1 cellular context compared by ENCODE assay signal in the genomic region with DNA sequence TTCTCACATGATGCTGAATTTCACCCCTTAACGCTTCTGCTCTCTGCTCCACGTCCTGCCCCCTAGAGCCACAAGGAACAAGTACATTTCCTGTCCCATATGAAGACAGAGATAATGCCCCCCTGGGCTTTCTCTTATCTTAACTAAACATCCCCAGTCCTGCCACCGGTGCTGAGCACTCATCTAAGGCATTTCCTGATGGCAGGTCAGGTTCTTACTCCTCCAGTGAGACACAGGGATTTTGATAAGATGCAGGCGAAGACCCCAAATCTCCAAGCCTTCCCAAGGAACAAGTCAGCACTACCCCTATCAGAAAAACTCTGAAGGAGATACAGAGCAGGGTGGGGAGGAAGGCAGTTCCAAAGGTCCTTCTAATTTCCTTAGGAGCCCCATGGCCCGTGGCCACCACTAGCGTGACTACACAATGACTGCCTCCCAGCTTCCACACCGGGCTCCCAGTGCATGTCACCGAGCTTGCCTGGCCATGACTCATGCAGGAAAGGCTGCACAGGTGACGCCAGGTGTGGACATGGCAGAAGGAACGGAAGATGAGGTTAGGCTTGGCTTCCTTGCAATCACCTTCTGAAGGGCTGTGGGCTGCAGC.
TF ChIP-seq lines count a peak whose summit lies in the region.

No MANE protein-coding gene starts in this region.

TF ChIP-seq in K562, 482 proteins besides CTCF, POLR2A, EP300 and RAD21 (continued from another document and continues in another):
- TF ChIP-seq, protein P1, sequence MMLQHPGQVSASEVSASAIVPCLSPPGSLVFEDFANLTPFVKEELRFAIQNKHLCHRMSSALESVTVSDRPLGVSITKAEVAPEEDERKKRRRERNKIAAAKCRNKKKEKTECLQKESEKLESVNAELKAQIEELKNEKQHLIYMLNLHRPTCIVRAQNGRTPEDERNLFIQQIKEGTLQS (IDR thresholded peaks at IDR 0.05), result peak; percentile 66
- TF ChIP-seq, protein P1 (CRISPR knock-in tag; conservative IDR thresholded peaks at IDR 0.05), result no peak
- TF ChIP-seq ZNF551 (CRISPR knock-in tag; IDR thresholded peaks at IDR 0.05) (no peak), SAFB (IDR thresholded peaks at IDR 0.05; ENCODE audit: borderline replicate concordance, low read depth, low read length) (no peak), PHB (CRISPR knock-in tag; IDR thresholded peaks at IDR 0.05) (no peak), RFX7 (CRISPR knock-in tag; IDR thresholded peaks at IDR 0.05) (no peak), BMI1 (IDR thresholded peaks at IDR 0.05; ENCODE audit: low read length) (no peak), BRD9 (IDR thresholded peaks at IDR 0.05; ENCODE audit: low read depth, partially characterized antibody) (peak; percentile 76), ARHGAP35 (IDR thresholded peaks at IDR 0.05; ENCODE audit: partially characterized antibody) (no peak), NR3C1 (CRISPR knock-in tag; IDR thresholded peaks at IDR 0.05) (no peak), MBD2 (IDR thresholded peaks at IDR 0.05; ENCODE audit: borderline replicate concordance, low read depth) (no peak), PHF8 (IDR thresholded peaks at IDR 0.05; ENCODE audit: borderline replicate concordance, low read length) (no peak), PML (IDR thresholded peaks at IDR 0.05; ENCODE audit: low read length) (peak; percentile 74), CXXC5 (CRISPR knock-in tag; IDR thresholded peaks at IDR 0.05) (peak; percentile 59), NFIC (IDR thresholded peaks at IDR 0.05) (peak; percentile 85), ZNF311 (CRISPR knock-in tag; IDR thresholded peaks at IDR 0.05) (no peak), NR2F6 (CRISPR knock-in tag; IDR thresholded peaks at IDR 0.05) (no peak), RBM15 (IDR thresholded peaks at IDR 0.05; ENCODE audit: insufficient read depth, low read length) (no peak), MED1 (CRISPR knock-in tag; IDR thresholded peaks at IDR 0.05; ENCODE audit: borderline replicate concordance) (no peak), OTX1 (CRISPR knock-in tag; IDR thresholded peaks at IDR 0.05) (no peak), FOXK2 (conservative IDR thresholded peaks at IDR 0.05 in 1 of 2, IDR thresholded peaks at IDR 0.05 in 1 of 2; ENCODE audit: low read depth in 2 of 2) (no peak; a peak in 1 of 4 replicates), SREBF1 (IDR thresholded peaks at IDR 0.05; ENCODE audit: borderline replicate concordance, low read depth, low read length) (no peak), ZNF316 (IDR thresholded peaks at IDR 0.05) (no peak), TOE1 (IDR thresholded peaks at IDR 0.05; ENCODE audit: borderline replicate concordance) (peak; percentile 45; the same call in 1 of the 2 replicates), TOE1 (CRISPR knock-in tag; IDR thresholded peaks at IDR 0.05; ENCODE audit: borderline replicate concordance, low read depth) (no peak), RAD51 (IDR thresholded peaks at IDR 0.05; ENCODE audit: borderline replicate concordance, low read depth) (no peak), RB1 (IDR thresholded peaks at IDR 0.05; ENCODE audit: low read depth) (no peak), EWSR1 (IDR thresholded peaks at IDR 0.05; ENCODE audit: borderline replicate concordance, low read depth, partially characterized antibody) (no peak), MYC (IDR thresholded peaks at IDR 0.05; ENCODE audit: low read depth, low read length) (no peak; the same call in 1 of the 2 replicates), MYC (CRISPR knock-in tag; IDR thresholded peaks at IDR 0.05; ENCODE audit: borderline replicate concordance, low read depth) (no peak), GATAD2A (IDR thresholded peaks at IDR 0.05) (0 out of 2 replicates have a peak, but pooled peaks have one; percentile 80), KDM4B (IDR thresholded peaks at IDR 0.05; ENCODE audit: borderline replicate concordance in 2 of 2, low read depth in 1 of 2) (no peak), ATF7 (IDR thresholded peaks at IDR 0.05) (peak; percentile 43), XRCC4 (IDR thresholded peaks at IDR 0.05; ENCODE audit: extremely low read depth, insufficient read depth, insufficient read length) (no peak), ZFPM2 (CRISPR knock-in tag; IDR thresholded peaks at IDR 0.05) (no peak), MCM3 (IDR thresholded peaks at IDR 0.05) (no peak), ETV6 (IDR thresholded peaks at IDR 0.05; ENCODE audit: borderline replicate concordance in 1 of 2, low read depth in 2 of 2, low read length in 1 of 2) (peak in 1 of 2 experiments; percentile 42; a peak in 1 of 4 replicates), ETV6 (CRISPR knock-in tag; IDR thresholded peaks at IDR 0.05; ENCODE audit: borderline replicate concordance) (no peak), MECOM (CRISPR knock-in tag; IDR thresholded peaks at IDR 0.05) (peak; percentile 97), ZNF764 (CRISPR knock-in tag; IDR thresholded peaks at IDR 0.05; ENCODE audit: low read depth) (no peak), ZNF79 (CRISPR knock-in tag; IDR thresholded peaks at IDR 0.05; ENCODE audit: low read depth) (no peak), PHF20 (IDR thresholded peaks at IDR 0.05; ENCODE audit: partially characterized antibody) (no peak), TEAD4 (IDR thresholded peaks at IDR 0.05; ENCODE audit: low read length) (peak; percentile 94), TEAD4 (CRISPR knock-in tag; IDR thresholded peaks at IDR 0.05; ENCODE audit: borderline replicate concordance) (no peak), THRAP3 (IDR thresholded peaks at IDR 0.05; ENCODE audit: borderline replicate concordance) (no peak), HMG20A (CRISPR knock-in tag; conservative IDR thresholded peaks at IDR 0.05) (no peak), STAT5A (IDR thresholded peaks at IDR 0.05; ENCODE audit: borderline replicate concordance, low read length) (peak; percentile 68; the same call in 1 of the 2 replicates), NRF1 (conservative IDR thresholded peaks at IDR 0.05 in 1 of 2, IDR thresholded peaks at IDR 0.05 in 1 of 2) (0 out of 4 replicates have a peak, but pooled peaks of 1 of the 2 experiments have one; percentile 12), CBX1 (IDR thresholded peaks at IDR 0.05; ENCODE audit: low read depth) (no peak), SIN3B (IDR thresholded peaks at IDR 0.05; ENCODE audit: low read depth) (no peak), ZNF444 (CRISPR knock-in tag; IDR thresholded peaks at IDR 0.05) (no peak)
- TF ChIP-seq, protein P2, sequence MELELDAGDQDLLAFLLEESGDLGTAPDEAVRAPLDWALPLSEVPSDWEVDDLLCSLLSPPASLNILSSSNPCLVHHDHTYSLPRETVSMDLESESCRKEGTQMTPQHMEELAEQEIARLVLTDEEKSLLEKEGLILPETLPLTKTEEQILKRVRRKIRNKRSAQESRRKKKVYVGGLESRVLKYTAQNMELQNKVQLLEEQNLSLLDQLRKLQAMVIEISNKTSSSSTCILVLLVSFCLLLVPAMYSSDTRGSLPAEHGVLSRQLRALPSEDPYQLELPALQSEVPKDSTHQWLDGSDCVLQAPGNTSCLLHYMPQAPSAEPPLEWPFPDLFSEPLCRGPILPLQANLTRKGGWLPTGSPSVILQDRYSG (tag; conservative IDR thresholded peaks at IDR 0.05; ENCODE audit: low read depth), result 0 out of 2 replicates have a peak, but pooled peaks have one; percentile 40
- TF ChIP-seq, protein P3, sequence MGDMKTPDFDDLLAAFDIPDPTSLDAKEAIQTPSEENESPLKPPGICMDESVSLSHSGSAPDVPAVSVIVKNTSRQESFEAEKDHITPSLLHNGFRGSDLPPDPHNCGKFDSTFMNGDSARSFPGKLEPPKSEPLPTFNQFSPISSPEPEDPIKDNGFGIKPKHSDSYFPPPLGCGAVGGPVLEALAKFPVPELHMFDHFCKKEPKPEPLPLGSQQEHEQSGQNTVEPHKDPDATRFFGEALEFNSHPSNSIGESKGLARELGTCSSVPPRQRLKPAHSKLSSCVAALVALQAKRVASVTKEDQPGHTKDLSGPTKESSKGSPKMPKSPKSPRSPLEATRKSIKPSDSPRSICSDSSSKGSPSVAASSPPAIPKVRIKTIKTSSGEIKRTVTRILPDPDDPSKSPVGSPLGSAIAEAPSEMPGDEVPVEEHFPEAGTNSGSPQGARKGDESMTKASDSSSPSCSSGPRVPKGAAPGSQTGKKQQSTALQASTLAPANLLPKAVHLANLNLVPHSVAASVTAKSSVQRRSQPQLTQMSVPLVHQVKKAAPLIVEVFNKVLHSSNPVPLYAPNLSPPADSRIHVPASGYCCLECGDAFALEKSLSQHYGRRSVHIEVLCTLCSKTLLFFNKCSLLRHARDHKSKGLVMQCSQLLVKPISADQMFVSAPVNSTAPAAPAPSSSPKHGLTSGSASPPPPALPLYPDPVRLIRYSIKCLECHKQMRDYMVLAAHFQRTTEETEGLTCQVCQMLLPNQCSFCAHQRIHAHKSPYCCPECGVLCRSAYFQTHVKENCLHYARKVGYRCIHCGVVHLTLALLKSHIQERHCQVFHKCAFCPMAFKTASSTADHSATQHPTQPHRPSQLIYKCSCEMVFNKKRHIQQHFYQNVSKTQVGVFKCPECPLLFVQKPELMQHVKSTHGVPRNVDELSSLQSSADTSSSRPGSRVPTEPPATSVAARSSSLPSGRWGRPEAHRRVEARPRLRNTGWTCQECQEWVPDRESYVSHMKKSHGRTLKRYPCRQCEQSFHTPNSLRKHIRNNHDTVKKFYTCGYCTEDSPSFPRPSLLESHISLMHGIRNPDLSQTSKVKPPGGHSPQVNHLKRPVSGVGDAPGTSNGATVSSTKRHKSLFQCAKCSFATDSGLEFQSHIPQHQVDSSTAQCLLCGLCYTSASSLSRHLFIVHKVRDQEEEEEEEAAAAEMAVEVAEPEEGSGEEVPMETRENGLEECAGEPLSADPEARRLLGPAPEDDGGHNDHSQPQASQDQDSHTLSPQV (IDR thresholded peaks at IDR 0.05), result peak; percentile 81
- TF ChIP-seq, protein P4, sequence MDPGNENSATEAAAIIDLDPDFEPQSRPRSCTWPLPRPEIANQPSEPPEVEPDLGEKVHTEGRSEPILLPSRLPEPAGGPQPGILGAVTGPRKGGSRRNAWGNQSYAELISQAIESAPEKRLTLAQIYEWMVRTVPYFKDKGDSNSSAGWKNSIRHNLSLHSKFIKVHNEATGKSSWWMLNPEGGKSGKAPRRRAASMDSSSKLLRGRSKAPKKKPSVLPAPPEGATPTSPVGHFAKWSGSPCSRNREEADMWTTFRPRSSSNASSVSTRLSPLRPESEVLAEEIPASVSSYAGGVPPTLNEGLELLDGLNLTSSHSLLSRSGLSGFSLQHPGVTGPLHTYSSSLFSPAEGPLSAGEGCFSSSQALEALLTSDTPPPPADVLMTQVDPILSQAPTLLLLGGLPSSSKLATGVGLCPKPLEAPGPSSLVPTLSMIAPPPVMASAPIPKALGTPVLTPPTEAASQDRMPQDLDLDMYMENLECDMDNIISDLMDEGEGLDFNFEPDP (CRISPR knock-in tag; IDR thresholded peaks at IDR 0.05), result no peak
- TF ChIP-seq, protein P5, sequence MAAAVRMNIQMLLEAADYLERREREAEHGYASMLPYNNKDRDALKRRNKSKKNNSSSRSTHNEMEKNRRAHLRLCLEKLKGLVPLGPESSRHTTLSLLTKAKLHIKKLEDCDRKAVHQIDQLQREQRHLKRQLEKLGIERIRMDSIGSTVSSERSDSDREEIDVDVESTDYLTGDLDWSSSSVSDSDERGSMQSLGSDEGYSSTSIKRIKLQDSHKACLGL (CRISPR knock-in tag; IDR thresholded peaks at IDR 0.05; ENCODE audit: borderline replicate concordance, poor library complexity, severe bottlenecking), result no peak
- TF ChIP-seq, protein P6, sequence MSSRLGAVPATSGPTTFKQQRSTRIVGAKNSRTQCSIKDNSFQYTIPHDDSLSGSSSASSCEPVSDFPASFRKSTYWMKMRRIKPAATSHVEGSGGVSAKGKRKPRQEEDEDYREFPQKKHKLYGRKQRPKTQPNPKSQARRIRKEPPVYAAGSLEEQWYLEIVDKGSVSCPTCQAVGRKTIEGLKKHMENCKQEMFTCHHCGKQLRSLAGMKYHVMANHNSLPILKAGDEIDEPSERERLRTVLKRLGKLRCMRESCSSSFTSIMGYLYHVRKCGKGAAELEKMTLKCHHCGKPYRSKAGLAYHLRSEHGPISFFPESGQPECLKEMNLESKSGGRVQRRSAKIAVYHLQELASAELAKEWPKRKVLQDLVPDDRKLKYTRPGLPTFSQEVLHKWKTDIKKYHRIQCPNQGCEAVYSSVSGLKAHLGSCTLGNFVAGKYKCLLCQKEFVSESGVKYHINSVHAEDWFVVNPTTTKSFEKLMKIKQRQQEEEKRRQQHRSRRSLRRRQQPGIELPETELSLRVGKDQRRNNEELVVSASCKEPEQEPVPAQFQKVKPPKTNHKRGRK (tag; IDR thresholded peaks at IDR 0.05), result no peak
- TF ChIP-seq, protein P7, sequence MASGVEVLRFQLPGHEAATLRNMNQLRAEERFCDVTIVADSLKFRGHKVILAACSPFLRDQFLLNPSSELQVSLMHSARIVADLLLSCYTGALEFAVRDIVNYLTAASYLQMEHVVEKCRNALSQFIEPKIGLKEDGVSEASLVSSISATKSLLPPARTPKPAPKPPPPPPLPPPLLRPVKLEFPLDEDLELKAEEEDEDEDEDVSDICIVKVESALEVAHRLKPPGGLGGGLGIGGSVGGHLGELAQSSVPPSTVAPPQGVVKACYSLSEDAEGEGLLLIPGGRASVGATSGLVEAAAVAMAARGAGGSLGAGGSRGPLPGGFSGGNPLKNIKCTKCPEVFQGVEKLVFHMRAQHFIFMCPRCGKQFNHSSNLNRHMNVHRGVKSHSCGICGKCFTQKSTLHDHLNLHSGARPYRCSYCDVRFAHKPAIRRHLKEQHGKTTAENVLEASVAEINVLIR (CRISPR knock-in tag; IDR thresholded peaks at IDR 0.05), result no peak
- TF ChIP-seq, protein P8, sequence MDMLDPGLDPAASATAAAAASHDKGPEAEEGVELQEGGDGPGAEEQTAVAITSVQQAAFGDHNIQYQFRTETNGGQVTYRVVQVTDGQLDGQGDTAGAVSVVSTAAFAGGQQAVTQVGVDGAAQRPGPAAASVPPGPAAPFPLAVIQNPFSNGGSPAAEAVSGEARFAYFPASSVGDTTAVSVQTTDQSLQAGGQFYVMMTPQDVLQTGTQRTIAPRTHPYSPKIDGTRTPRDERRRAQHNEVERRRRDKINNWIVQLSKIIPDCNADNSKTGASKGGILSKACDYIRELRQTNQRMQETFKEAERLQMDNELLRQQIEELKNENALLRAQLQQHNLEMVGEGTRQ (CRISPR knock-in tag; IDR thresholded peaks at IDR 0.05), result no peak
